ENCODE assay signal across 24 cellular contexts in genomic region chr3:135926664-135927063, GRCh38.
"Had no signal": no experiment of that assay in that cellular context is flagged by ENCODE, and none has a peak within 500 bp of the region (broad histone marks: within the 10 kb centered on the region; RNA-seq: fewer than 3 reads in every experiment).

No MANE protein-coding gene starts in this region.

- H3K36me3 ChIP-seq: esophagus squamous epithelium, lower lobe of right lung, neural progenitor cell, ovary, right lobe of liver, stomach, tibial artery had no signal

- DNase-seq: dermis blood vessel endothelial cell; effector memory CD4-positive, alpha-beta T cell; esophagus squamous epithelium; left ventricle myocardium superior; lower lobe of right lung; naive thymus-derived CD4-positive, alpha-beta T cell; ovary; psoas muscle; right lobe of liver; small intestine; stimulated activated CD4-positive, alpha-beta T cell treated with anti-CD3 and anti-CD28 coated beads, Interleukin-15, amount 100 ng/mL, for 24 hours; stimulated activated CD4-positive, alpha-beta T cell treated with anti-CD3 and anti-CD28 coated beads, Interleukin-2, amount 100 ng/mL, for 48 hours; stimulated activated naive CD4-positive, alpha-beta T cell treated with Interleukin-2 at 50 U/mL for 16 hours; stomach; testis; tibial artery had no signal

- H3K4me2 ChIP-seq: neural progenitor cell had no signal

- H3K27ac ChIP-seq: coronary artery, lower lobe of right lung, neural progenitor cell, ovary, psoas muscle, right lobe of liver, stomach, testis, tibial artery had no signal

- H3K9me3 Mint-ChIP-seq: memory B cell, mesothelial cell of epicardium, neural progenitor cell, type B pancreatic cell had no signal

- H3K9me3 ChIP-seq: esophagus squamous epithelium, lower lobe of right lung, ovary, psoas muscle, right lobe of liver, stomach, testis, tibial artery had no signal

- H3K27ac Mint-ChIP-seq: memory B cell; mesothelial cell of epicardium; naive thymus-derived CD4-positive, alpha-beta T cell; nephron; neural progenitor cell; type B pancreatic cell had no signal

- H2AFZ ChIP-seq: neural progenitor cell had no signal

- H3K27me3 ChIP-seq: esophagus squamous epithelium, neural progenitor cell, ovary, right lobe of liver, stomach, testis, tibial artery had no signal

- ATAC-seq: left ventricle myocardium superior; lower lobe of right lung; naive thymus-derived CD4-positive, alpha-beta T cell; right lobe of liver had no signal

- H3K4me3 Mint-ChIP-seq: memory B cell; mesothelial cell of epicardium; naive thymus-derived CD4-positive, alpha-beta T cell; nephron; neural progenitor cell; type B pancreatic cell had no signal

- H3K36me3 Mint-ChIP-seq: memory B cell; mesothelial cell of epicardium; naive thymus-derived CD4-positive, alpha-beta T cell; neural progenitor cell; type B pancreatic cell had no signal

- H3K9ac ChIP-seq: neural progenitor cell had no signal

- H3K27me3 Mint-ChIP-seq: type B pancreatic cell had no signal

- H3K4me1 Mint-ChIP-seq: memory B cell; naive thymus-derived CD4-positive, alpha-beta T cell; neural progenitor cell had no signal

- FAIRE-seq: endothelial cell of umbilical vein, frontal cortex, small intestine had no signal

- H3K4me3 ChIP-seq: coronary artery, esophagus squamous epithelium, lower lobe of right lung, neural progenitor cell, ovary, psoas muscle, right lobe of liver, stomach, testis, tibial artery had no signal

- H3K4me1 ChIP-seq: lower lobe of right lung, neural progenitor cell, right lobe of liver had no signal
